27 cellular contexts compared by ENCODE assay signal in the genomic region with DNA sequence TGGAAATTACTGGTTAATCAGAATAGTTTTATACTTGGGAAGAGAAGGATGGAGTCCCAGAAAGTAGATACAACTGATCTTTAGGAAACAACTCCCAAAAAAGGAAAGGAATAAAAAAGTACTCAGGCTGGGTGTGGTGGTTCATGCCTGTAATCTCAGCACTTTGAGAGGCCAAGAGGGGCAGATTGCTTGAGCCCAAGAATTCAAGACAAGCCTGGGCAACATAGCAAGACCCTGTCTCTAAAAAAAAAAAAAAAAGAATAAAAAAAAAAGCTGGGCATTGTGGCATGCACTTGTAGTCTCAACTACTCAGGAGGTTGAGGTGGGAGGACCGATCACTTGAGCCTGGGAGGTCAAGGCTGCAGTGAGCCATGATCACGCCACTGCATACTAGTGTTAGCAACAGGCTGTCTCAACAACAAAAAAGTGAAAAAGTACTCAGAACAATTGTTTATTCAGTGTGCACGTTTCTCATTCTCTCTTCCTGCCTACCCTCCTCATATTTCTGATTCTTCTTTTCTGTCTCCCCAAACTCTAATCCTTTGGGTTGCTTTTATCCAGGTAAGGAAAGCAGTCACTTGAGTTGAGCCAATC.
"Had no signal": no experiment of that assay in that cellular context is flagged by ENCODE, and none has a peak within 500 bp of the region (broad histone marks: within the 10 kb centered on the region; RNA-seq: fewer than 3 reads in every experiment).

No MANE protein-coding gene starts in this region.

- H3K9me3 ChIP-seq: thyroid gland had no signal

- FAIRE-seq: astrocyte, bronchial epithelial cell, small intestine had no signal

- H3K4me3 ChIP-seq: thyroid gland had no signal

- H3K4me3 Mint-ChIP-seq: dendritic cell treated with granulocyte-macrophage colony-stimulating factor and Interleukin-4, amounts not matched to agents 40 ng/mL and 50 ng/mL, for 4 days; stimulated activated memory B cell treated with anti-CD40 and anti-IgM and Interleukin-4, amounts not matched to agents 10 μg/mL and 1 μg/mL and 100 μg/mL, for 72 hours; stimulated activated naive CD8-positive, alpha-beta T cell treated with anti-CD3 and anti-CD28 coated beads, Interleukin-15, amount 100 ng/mL, for 72 hours had no signal

- H3K36me3 Mint-ChIP-seq: naive thymus-derived CD8-positive, alpha-beta T cell; stimulated activated memory B cell treated with anti-CD40 and anti-IgM and Interleukin-4, amounts not matched to agents 10 μg/mL and 1 μg/mL and 100 μg/mL, for 72 hours had no signal

- H3K9me3 Mint-ChIP-seq: activated naive CD4-positive, alpha-beta T cell treated with anti-CD3 and anti-CD28 coated beads for 36 hours; activated naive CD8-positive, alpha-beta T cell treated with anti-CD3 and anti-CD28 coated beads, Interleukin-2, amount 10 ng/mL, durations not matched to agents 7 days and 5 days; activated T-cell treated with anti-CD3 and anti-CD28 coated beads, Interleukin-2, amount 50 U/mL, for 72 hours; central memory CD8-positive, alpha-beta T cell; dendritic cell treated with granulocyte-macrophage colony-stimulating factor and Interleukin-4, amounts not matched to agents 40 ng/mL and 50 ng/mL, for 4 days; endodermal cell; naive thymus-derived CD8-positive, alpha-beta T cell; stimulated activated memory B cell treated with anti-CD40 and anti-IgM and Interleukin-4, amounts not matched to agents 10 μg/mL and 1 μg/mL and 100 μg/mL, for 72 hours; stimulated activated naive CD8-positive, alpha-beta T cell treated with anti-CD3 and anti-CD28 coated beads, Interleukin-15, amount 100 ng/mL, for 72 hours had no signal

- DNase-seq: activated CD4-positive, alpha-beta T cell treated with anti-CD3 and anti-CD28 coated beads for 36 hours; activated CD4-positive, CD25-positive, alpha-beta regulatory T cell; activated effector memory CD4-positive, alpha-beta T cell treated with Interleukin-2 at 50 U/mL for 16 hours; activated naive CD4-positive, alpha-beta T cell treated with anti-CD3 and anti-CD28 coated beads for 36 hours; activated naive CD8-positive, alpha-beta T cell treated with anti-CD3 and anti-CD28 coated beads, Interleukin-2, amount 10 ng/mL, durations not matched to agents 7 days and 5 days; activated T-cell treated with anti-CD3 and anti-CD28 coated beads for 4 hours; activated T-cell treated with anti-CD3 and anti-CD28 coated beads, Interleukin-2, amount 50 U/mL, for 72 hours; amniotic stem cell; endodermal cell; head of caudate nucleus; hypothalamus; mesenchymal stem cell; naive thymus-derived CD8-positive, alpha-beta T cell; small intestine; stimulated activated CD4-positive, alpha-beta T cell treated with anti-CD3 and anti-CD28 coated beads, Interleukin-1b, Interleukin-23, amount 100 ng/mL, for 48 hours; stimulated activated CD4-positive, alpha-beta T cell treated with anti-CD3 and anti-CD28 coated beads, Interleukin-4, amount 100 ng/mL, for 4 hours; stimulated activated CD8-positive, alpha-beta memory T cell treated with anti-CD3 and anti-CD28 coated beads, Interleukin-4, amount 100 ng/mL, for 48 hours; stimulated activated naive CD8-positive, alpha-beta T cell treated with anti-CD3 and anti-CD28 coated beads, Interleukin-15, amount 100 ng/mL, for 72 hours; T-helper 2 cell; thyroid gland had no signal

- H3K27me3 ChIP-seq: thyroid gland had no signal

- H3K36me3 ChIP-seq: thyroid gland had no signal

- H3K27ac Mint-ChIP-seq: activated CD4-positive, alpha-beta T cell treated with anti-CD3 and anti-CD28 coated beads for 36 hours; activated naive CD4-positive, alpha-beta T cell treated with anti-CD3 and anti-CD28 coated beads for 36 hours; activated naive CD8-positive, alpha-beta T cell treated with anti-CD3 and anti-CD28 coated beads, Interleukin-2, amount 10 ng/mL, durations not matched to agents 7 days and 5 days; activated T-cell treated with anti-CD3 and anti-CD28 coated beads, Interleukin-2, amount 50 U/mL, for 72 hours; dendritic cell treated with granulocyte-macrophage colony-stimulating factor and Interleukin-4, amounts not matched to agents 40 ng/mL and 50 ng/mL, for 4 days; endodermal cell; naive thymus-derived CD8-positive, alpha-beta T cell; stimulated activated memory B cell treated with anti-CD40 and anti-IgM and Interleukin-4, amounts not matched to agents 10 μg/mL and 1 μg/mL and 100 μg/mL, for 72 hours; stimulated activated naive CD8-positive, alpha-beta T cell treated with anti-CD3 and anti-CD28 coated beads, Interleukin-15, amount 100 ng/mL, for 72 hours had no signal

- ATAC-seq: activated CD4-positive, alpha-beta T cell treated with anti-CD3 and anti-CD28 coated beads for 36 hours; activated T-cell treated with anti-CD3 and anti-CD28 coated beads, Interleukin-2, amount 50 U/mL, for 72 hours; esophagus mucosa; naive thymus-derived CD8-positive, alpha-beta T cell; sciatic nerve; stimulated activated memory B cell treated with anti-CD40 and anti-IgM and Interleukin-4, amounts not matched to agents 10 μg/mL and 1 μg/mL and 100 μg/mL, for 72 hours; stimulated activated naive CD8-positive, alpha-beta T cell treated with anti-CD3 and anti-CD28 coated beads, Interleukin-15, amount 100 ng/mL, for 72 hours had no signal

- H3K27ac ChIP-seq: thyroid gland had no signal
